Comparison of ENCODE assay signal across 1 cellular context in genomic region chr17:40017422-40018080, GRCh38.
TF ChIP-seq lines count a peak whose summit lies in the region.

No MANE protein-coding gene starts in this region.

TF ChIP-seq in SK-N-SH, 30 proteins besides CTCF, POLR2A, EP300 and RAD21 (continued from another document):
- TF ChIP-seq REST (IDR thresholded peaks at IDR 0.05; ENCODE audit: low read depth, low read length) (no peak), JUND (IDR thresholded peaks at IDR 0.05) (no peak), PBX3 (IDR thresholded peaks at IDR 0.05) (no peak), RFX5 (IDR thresholded peaks at IDR 0.05; ENCODE audit: low read length) (no peak), NFIC (IDR thresholded peaks at IDR 0.05; ENCODE audit: borderline replicate concordance) (no peak), RCOR1 (IDR thresholded peaks at IDR 0.05; ENCODE audit: low read length) (no peak), RXRA (IDR thresholded peaks at IDR 0.05; ENCODE audit: borderline replicate concordance, low read depth) (no peak), MXI1 (IDR thresholded peaks at IDR 0.05; ENCODE audit: low read depth, low read length) (no peak), SIN3A (IDR thresholded peaks at IDR 0.05; ENCODE audit: borderline replicate concordance, low read depth, low read length) (no peak)
